29 cellular contexts compared by ENCODE assay signal in the genomic region with DNA sequence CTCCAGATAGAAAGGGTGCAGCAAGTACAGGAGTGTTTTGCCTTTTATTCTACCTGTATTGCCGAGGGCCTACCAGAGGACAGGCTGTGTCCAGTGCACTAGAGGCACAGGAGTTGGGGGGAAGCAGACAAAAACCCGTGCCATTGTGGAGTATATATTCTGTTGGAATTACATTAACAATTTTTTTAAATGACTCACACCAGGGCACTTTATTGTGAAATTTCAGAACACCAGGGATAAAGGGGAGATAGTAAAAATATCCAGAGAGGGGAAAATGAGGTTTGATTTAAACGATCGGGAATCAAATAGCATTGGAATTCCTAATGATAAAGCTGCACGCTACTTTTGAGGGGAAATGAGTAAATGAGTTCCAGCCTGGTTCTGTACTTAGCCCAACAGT.
"Had no signal": no experiment of that assay in that cellular context is flagged by ENCODE, and none has a peak within 500 bp of the region (broad histone marks: within the 10 kb centered on the region; RNA-seq: fewer than 3 reads in every experiment).

No MANE protein-coding gene starts in this region.

- H3K9me3 ChIP-seq: body of pancreas, esophagus muscularis mucosa, gastroesophageal sphincter, pancreas, prostate gland, sigmoid colon, thoracic aorta had no signal

- H3K36me3 ChIP-seq: cardiac muscle cell, esophagus muscularis mucosa, gastroesophageal sphincter, pancreas, prostate gland, sigmoid colon, thoracic aorta had no signal

- H3K27me3 ChIP-seq: body of pancreas, cardiac muscle cell, esophagus muscularis mucosa, gastroesophageal sphincter, pancreas, sigmoid colon had no signal

- DNase-seq: activated B cell treated with CpG ODN at 0.5 μM for 24 hours; activated CD4-positive, alpha-beta T cell treated with anti-CD3 and anti-CD28 coated beads, Interleukin-2, amount 50 U/mL, for 1 hour; activated CD8-positive, alpha-beta T cell treated with anti-CD3 and anti-CD28 coated beads for 36 hours; activated naive CD8-positive, alpha-beta T cell treated with anti-CD3 and anti-CD28 coated beads, Interleukin-2, amount 50 U/mL, for 24 hours; activated T-cell treated with anti-CD3 and anti-CD28 coated beads, Interleukin-2, amount 50 U/mL, for 4 hours; aorta; body of pancreas; cerebellar nuclear complex; cortex of kidney; endodermal cell; head of caudate nucleus; hippocampal formation; kidney; left colon; midbrain; naive thymus-derived CD4-positive, alpha-beta T cell; nucleus accumbens; pancreas; sigmoid colon; small intestine; stimulated activated CD4-positive, alpha-beta T cell treated with anti-CD3 and anti-CD28 coated beads, Interleukin-4, amount 100 ng/mL, for 24 hours; T-cell; trophoblast cell had no signal

- H3K4me3 ChIP-seq: body of pancreas, cardiac muscle cell, esophagus muscularis mucosa, gastroesophageal sphincter, pancreas, prostate gland, sigmoid colon, thoracic aorta had no signal

- FAIRE-seq: kidney, pancreas, small intestine, urothelium cell line had no signal

- H3K27ac ChIP-seq: body of pancreas, cardiac muscle cell, esophagus muscularis mucosa, gastroesophageal sphincter, pancreas, prostate gland, sigmoid colon, thoracic aorta had no signal

- H3K4me1 ChIP-seq: esophagus muscularis mucosa, gastroesophageal sphincter, prostate gland had no signal
